1 cellular context compared by ENCODE assay signal in genomic region chr6:31096656-31097055, GRCh38.
TF ChIP-seq lines count a peak whose summit lies in the region.

No MANE protein-coding gene starts in this region.

TF ChIP-seq in GM23338, 12 proteins besides CTCF, POLR2A, EP300 and RAD21 (continued from another document):
- TF ChIP-seq, protein P1, sequence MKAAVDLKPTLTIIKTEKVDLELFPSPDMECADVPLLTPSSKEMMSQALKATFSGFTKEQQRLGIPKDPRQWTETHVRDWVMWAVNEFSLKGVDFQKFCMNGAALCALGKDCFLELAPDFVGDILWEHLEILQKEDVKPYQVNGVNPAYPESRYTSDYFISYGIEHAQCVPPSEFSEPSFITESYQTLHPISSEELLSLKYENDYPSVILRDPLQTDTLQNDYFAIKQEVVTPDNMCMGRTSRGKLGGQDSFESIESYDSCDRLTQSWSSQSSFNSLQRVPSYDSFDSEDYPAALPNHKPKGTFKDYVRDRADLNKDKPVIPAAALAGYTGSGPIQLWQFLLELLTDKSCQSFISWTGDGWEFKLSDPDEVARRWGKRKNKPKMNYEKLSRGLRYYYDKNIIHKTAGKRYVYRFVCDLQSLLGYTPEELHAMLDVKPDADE (IDR thresholded peaks at IDR 0.05), result no peak
- TF ChIP-seq POLR2AphosphoS5 (IDR thresholded peaks at IDR 0.05; ENCODE audit: low read depth) (no peak), STAT1 (IDR thresholded peaks at IDR 0.05; ENCODE audit: unreplicated experiment) (no peak)
- TF ChIP-seq, protein P2, sequence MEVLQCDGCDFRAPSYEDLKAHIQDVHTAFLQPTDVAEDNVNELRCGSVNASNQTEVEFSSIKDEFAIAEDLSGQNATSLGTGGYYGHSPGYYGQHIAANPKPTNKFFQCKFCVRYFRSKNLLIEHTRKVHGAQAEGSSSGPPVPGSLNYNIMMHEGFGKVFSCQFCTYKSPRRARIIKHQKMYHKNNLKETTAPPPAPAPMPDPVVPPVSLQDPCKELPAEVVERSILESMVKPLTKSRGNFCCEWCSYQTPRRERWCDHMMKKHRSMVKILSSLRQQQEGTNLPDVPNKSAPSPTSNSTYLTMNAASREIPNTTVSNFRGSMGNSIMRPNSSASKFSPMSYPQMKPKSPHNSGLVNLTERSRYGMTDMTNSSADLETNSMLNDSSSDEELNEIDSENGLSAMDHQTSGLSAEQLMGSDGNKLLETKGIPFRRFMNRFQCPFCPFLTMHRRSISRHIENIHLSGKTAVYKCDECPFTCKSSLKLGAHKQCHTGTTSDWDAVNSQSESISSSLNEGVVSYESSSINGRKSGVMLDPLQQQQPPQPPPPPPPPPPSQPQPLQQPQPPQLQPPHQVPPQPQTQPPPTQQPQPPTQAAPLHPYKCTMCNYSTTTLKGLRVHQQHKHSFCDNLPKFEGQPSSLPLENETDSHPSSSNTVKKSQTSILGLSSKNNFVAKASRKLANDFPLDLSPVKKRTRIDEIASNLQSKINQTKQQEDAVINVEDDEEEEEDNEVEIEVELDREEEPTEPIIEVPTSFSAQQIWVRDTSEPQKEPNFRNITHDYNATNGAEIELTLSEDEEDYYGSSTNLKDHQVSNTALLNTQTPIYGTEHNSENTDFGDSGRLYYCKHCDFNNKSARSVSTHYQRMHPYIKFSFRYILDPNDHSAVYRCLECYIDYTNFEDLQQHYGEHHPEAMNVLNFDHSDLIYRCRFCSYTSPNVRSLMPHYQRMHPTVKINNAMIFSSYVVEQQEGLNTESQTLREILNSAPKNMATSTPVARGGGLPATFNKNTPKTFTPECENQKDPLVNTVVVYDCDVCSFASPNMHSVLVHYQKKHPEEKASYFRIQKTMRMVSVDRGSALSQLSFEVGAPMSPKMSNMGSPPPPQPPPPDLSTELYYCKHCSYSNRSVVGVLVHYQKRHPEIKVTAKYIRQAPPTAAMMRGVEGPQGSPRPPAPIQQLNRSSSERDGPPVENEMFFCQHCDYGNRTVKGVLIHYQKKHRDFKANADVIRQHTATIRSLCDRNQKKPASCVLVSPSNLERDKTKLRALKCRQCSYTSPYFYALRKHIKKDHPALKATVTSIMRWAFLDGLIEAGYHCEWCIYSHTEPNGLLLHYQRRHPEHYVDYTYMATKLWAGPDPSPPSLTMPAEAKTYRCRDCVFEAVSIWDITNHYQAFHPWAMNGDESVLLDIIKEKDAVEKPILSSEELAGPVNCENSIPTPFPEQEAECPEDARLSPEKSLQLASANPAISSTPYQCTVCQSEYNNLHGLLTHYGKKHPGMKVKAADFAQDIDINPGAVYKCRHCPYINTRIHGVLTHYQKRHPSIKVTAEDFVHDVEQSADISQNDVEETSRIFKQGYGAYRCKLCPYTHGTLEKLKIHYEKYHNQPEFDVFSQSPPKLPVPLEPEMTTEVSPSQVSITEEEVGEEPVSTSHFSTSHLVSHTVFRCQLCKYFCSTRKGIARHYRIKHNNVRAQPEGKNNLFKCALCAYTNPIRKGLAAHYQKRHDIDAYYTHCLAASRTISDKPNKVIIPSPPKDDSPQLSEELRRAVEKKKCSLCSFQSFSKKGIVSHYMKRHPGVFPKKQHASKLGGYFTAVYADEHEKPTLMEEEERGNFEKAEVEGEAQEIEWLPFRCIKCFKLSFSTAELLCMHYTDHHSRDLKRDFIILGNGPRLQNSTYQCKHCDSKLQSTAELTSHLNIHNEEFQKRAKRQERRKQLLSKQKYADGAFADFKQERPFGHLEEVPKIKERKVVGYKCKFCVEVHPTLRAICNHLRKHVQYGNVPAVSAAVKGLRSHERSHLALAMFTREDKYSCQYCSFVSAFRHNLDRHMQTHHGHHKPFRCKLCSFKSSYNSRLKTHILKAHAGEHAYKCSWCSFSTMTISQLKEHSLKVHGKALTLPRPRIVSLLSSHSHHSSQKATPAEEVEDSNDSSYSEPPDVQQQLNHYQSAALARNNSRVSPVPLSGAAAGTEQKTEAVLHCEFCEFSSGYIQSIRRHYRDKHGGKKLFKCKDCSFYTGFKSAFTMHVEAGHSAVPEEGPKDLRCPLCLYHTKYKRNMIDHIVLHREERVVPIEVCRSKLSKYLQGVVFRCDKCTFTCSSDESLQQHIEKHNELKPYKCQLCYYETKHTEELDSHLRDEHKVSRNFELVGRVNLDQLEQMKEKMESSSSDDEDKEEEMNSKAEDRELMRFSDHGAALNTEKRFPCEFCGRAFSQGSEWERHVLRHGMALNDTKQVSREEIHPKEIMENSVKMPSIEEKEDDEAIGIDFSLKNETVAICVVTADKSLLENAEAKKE (CRISPR knock-in tag; IDR thresholded peaks at IDR 0.05), result no peak
